8 cellular contexts compared by ENCODE assay signal in genomic region chr3:157130138-157130880, GRCh38. TPM values are rescaled to one million over a fixed set of nuclear protein-coding genes. Genes with fewer than 3 reads are reported as not detected.
DNase-seq lines count a peak whose midpoint lies in the region; ATAC-seq and TF ChIP-seq lines count a peak whose summit lies in the region.

No MANE protein-coding gene starts in this region.

- H3K9ac ChIP-seq in KMS-11 (no peak overlapping the region), iPS-15b (ENCODE audit: low read depth, low read length) (peak overlapping the region; percentile 47), skeletal muscle tissue (ENCODE audit: low read depth in 1 of 3, low read length in 3 of 3) (peak overlapping the region; percentile 55 to 74 (median 65))

- TF ChIP-seq CTCF in KMS-11 (conservative IDR thresholded peaks at IDR 0.05; ENCODE audit: low read depth, low read length), result peak; percentile 93

- ATAC-seq in HG02763 (IDR thresholded peaks at IDR 0.05; ENCODE audit: unreplicated experiment), result no peak
- ATAC-seq in HG02623 (IDR thresholded peaks at IDR 0.05; ENCODE audit: unreplicated experiment), result no peak

- H3K9me3 ChIP-seq in iPS-15b (ENCODE audit: control insufficient read depth, insufficient read depth, low read length) (no peaks in the 10 kb centered on the region), skeletal muscle tissue (ENCODE audit: control insufficient read depth in 3 of 3, low read length in 3 of 3) (no peaks in the 10 kb centered on the region)

- H3K27ac ChIP-seq in KMS-11, result no peak overlapping the region
- peak overlapping the region; percentile 95 for H3K27ac ChIP-seq in angular gyrus (ENCODE audit: low read depth, low read length)
- H3K27ac ChIP-seq in skeletal muscle tissue (ENCODE audit: low read depth, low read length), result peak overlapping the region; percentile 78

- H3K79me2 ChIP-seq in KMS-11 (ENCODE audit: insufficient read depth, low read depth), result no peaks in the 10 kb centered on the region

- no peaks in the 10 kb centered on the region for H4K20me1 ChIP-seq in KMS-11 (ENCODE audit: insufficient read depth)

- H3K36me3 ChIP-seq in KMS-11 (ENCODE audit: insufficient read depth) (no peaks in the 10 kb centered on the region), iPS-15b (ENCODE audit: control insufficient read depth, insufficient read depth, low read length) (no peaks in the 10 kb centered on the region), skeletal muscle tissue (ENCODE audit: control insufficient read depth in 3 of 3, insufficient read depth in 3 of 3, low read length in 3 of 3) (no peaks in the 10 kb centered on the region)

- H3K4me1 ChIP-seq in KMS-11 (ENCODE audit: low read depth, poor library complexity, severe bottlenecking) (peaks cover 97% of the 10 kb centered on the region), iPS-15b (ENCODE audit: control insufficient read depth, insufficient read depth, low read length) (peaks cover 13% of the 10 kb centered on the region), skeletal muscle tissue (ENCODE audit: control insufficient read depth in 3 of 3, insufficient read depth in 3 of 3, low read length in 3 of 3) (peaks cover 52 to 61% (median 53%) of the 10 kb centered on the region in 3 donors)

- 0 out of 2 replicates have a peak overlapping the region, but pooled peaks have one; percentile 11 for H2AFZ ChIP-seq in KMS-11 (ENCODE audit: low read depth)

- H3K4me2 ChIP-seq in KMS-11, result no peak overlapping the region

- no peaks in the 10 kb centered on the region for H3K27me3 ChIP-seq in KMS-11 (ENCODE audit: insufficient read depth, low read depth)
- peaks cover 6% of the 10 kb centered on the region for H3K27me3 ChIP-seq in iPS-15b (ENCODE audit: control insufficient read depth, insufficient read depth, low read length)
- H3K27me3 ChIP-seq in skeletal muscle tissue (ENCODE audit: control insufficient read depth in 3 of 3, insufficient read depth in 3 of 3, low read length in 3 of 3), result no peaks in the 10 kb centered on the region

- no peak overlapping the region for H3K4me3 ChIP-seq in KMS-11 (IDR thresholded peaks at IDR 0.05; ENCODE audit: insufficient read depth, low read depth, low read length)
- H3K4me3 ChIP-seq in iPS-15b (ENCODE audit: low read depth, low read length), result peak overlapping the region; percentile 40
- peak overlapping the region; percentile 39 to 70 (median 62) for H3K4me3 ChIP-seq in skeletal muscle tissue (ENCODE audit: low read length in 3 of 3)

- DNase-seq in CD1c-positive myeloid dendritic cell (ENCODE audit: extremely low spot score) (peak; percentile 47), T-helper 1 cell (peak; percentile 53 to 86 (median 72))

RNA-seq across cellular contexts. Expression of gene CCNL1, which starts 29.6 kb away (rescaled TPM):
- 52.7 TPM for total RNA-seq in skeletal muscle tissue
